ENCODE assay signal across 8 cellular contexts in the genomic region with DNA sequence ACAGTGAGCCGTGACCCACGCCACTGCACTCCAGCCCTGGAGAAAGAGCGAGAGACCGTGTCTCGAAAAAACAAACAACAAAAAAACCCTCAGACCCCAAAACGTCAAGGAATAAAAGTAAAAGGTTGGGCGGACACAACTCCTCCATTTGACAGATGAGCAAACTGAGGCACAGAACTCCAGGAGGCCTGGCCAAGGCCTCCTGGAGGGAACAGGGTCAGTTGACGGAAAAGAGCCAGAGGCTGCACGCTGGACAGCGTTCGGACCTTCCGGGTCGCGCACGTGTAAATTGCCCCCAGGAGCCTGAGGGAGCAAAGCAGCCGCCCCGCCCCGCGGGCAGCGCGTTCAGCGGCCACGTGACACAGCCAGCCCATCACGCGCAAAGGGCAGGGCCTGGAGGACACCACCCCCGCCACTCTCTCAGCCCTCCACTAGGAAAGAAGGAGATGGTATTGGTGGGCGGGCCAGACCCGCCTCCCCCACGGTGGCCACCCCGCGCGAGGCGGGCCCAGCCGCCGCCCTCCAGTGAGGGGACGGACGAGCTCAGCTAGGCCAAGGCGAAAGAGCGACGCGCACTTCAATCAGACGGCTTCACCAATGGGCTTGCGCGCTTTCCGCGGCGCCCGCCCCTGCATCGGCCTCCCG.
A peak's percentile ranks its signal among the peaks of the same experiment; 100 is the strongest.
DNase-seq lines count a peak whose midpoint lies in the region; ATAC-seq, FAIRE-seq and TF ChIP-seq lines count a peak whose summit lies in the region.

No MANE protein-coding gene starts in this region.

- POLR2A ChIA-PET in A673 (lab: Charles Lee; ENCODE audit: low non-redundant PET): interaction anchor here (0.6 kb wide), 1 partner anchor 343 kb away, joined by 4 read pairs; no protein-coding TSS in a partner anchor

- no TSS peak for BruUV-seq in A673 (replicated peaks; lab: Mats Ljungman, UMichigan)

- H3K4me1 ChIP-seq in A673 (ENCODE audit: insufficient read depth, low read length, poor library complexity, severe bottlenecking) (peaks cover 28% of the 10 kb centered on the region), small intestine (ENCODE audit: control insufficient read depth in 2 of 2, insufficient read depth in 1 of 2, low read depth in 1 of 2, low read length in 1 of 2) (peaks cover 0 to 3% of the 10 kb centered on the region in 2 donors)

- DNase-seq in A673 (ENCODE audit: low spot score): peak; percentile 99
- DNase-seq in NCI-H2227 (lab: John Stamatoyannopoulos, UW; ENCODE audit: unreplicated experiment): peak; percentile 97
- DNase-seq in bronchial epithelial cell (ENCODE audit: low read depth): peak; percentile 92
- DNase-seq in iPS-NIHi11 (ENCODE audit: low spot score): peak; percentile 99
- peak; percentile 99 for DNase-seq in small intestine

- ATAC-seq in GM18873 (IDR thresholded peaks at IDR 0.05; ENCODE audit: low FRiP score, unreplicated experiment): peak; percentile 91
- ATAC-seq in HG03159 (IDR thresholded peaks at IDR 0.05; ENCODE audit: unreplicated experiment): peak; percentile 90

- TF ChIP-seq CTCF in A673 (conservative IDR thresholded peaks at IDR 0.05; ENCODE audit: low read depth, low read length) (no peak), WI38 (IDR thresholded peaks at IDR 0.05; ENCODE audit: low read depth, low read length) (no peak), bronchial epithelial cell (IDR thresholded peaks at IDR 0.05; ENCODE audit: insufficient read depth, low read length, severe bottlenecking) (no peak)

- no peaks in the 10 kb centered on the region for H3K9me3 ChIP-seq in A673 (ENCODE audit: low read depth, low read length, poor library complexity, severe bottlenecking)
- H3K9me3 ChIP-seq in small intestine (ENCODE audit: control insufficient read depth, low read depth): no peaks in the 10 kb centered on the region

- CTCF ChIA-PET in A673 (lab: Charles Lee): no interaction called here

- H3K27me3 ChIP-seq in A673 (replicated peaks; ENCODE audit: insufficient read depth, low read depth, low read length, poor library complexity) (no peaks in the 10 kb centered on the region), bronchial epithelial cell (ENCODE audit: control insufficient read depth, insufficient read depth, low read length) (no peaks in the 10 kb centered on the region), small intestine (ENCODE audit: control insufficient read depth in 2 of 2, insufficient read depth in 2 of 2, low read length in 2 of 2) (no peaks in the 10 kb centered on the region)

- peak overlapping the region; percentile 100 for H3K27ac ChIP-seq in A673 (ENCODE audit: low read depth, low read length, poor library complexity, severe bottlenecking)
- H3K27ac ChIP-seq in small intestine (ENCODE audit: low read depth in 1 of 2, low read length in 1 of 2): peak overlapping the region; percentile 99 to 100

- no peaks in the 10 kb centered on the region for H3K36me3 ChIP-seq in A673 (ENCODE audit: insufficient read depth, low read length, poor library complexity, severe bottlenecking)
- no peaks in the 10 kb centered on the region for H3K36me3 ChIP-seq in bronchial epithelial cell (ENCODE audit: control insufficient read depth, insufficient read depth, low read length)
- H3K36me3 ChIP-seq in small intestine (ENCODE audit: control insufficient read depth in 2 of 2, insufficient read depth in 2 of 2, low read length in 2 of 2): no peaks in the 10 kb centered on the region

- FAIRE-seq in bronchial epithelial cell (lab: Jason Lieb, UNC) (no peak), small intestine (lab: Jason Lieb, UNC) (no peak)

- H3K4me3 ChIP-seq in A673 (ENCODE audit: low read depth, low read length, poor library complexity, severe bottlenecking) (peak overlapping the region; percentile 67), WI38 (ENCODE audit: low read depth, low read length) (peak overlapping the region; percentile 88), bronchial epithelial cell (ENCODE audit: low read depth, low read length) (peak overlapping the region; percentile 87), small intestine (ENCODE audit: low read depth in 1 of 2, low read length in 2 of 2) (peak overlapping the region in 1 of 2 donors; percentile 90)

- intact Hi-C loops in A673 (cut with micrococcal nuclease; ENCODE audit: unreplicated experiment): no loop called here

- WGBS in small intestine, 3 donors: 6 to 7% (median 6%) methylated on average over 47 to 50 of the region's 50 CpGs
